8 cellular contexts compared by ENCODE assay signal in genomic region chr9:94656190-94656589, GRCh38. TPM values are rescaled to one million over a fixed set of nuclear protein-coding genes. Genes with fewer than 3 reads are reported as not detected.
DNase-seq lines count a peak whose midpoint lies in the region; ATAC-seq and TF ChIP-seq lines count a peak whose summit lies in the region.

No MANE protein-coding gene starts in this region.

- ATAC-seq in HG03575 (IDR thresholded peaks at IDR 0.05; ENCODE audit: extremely low read depth, insufficient number of reproducible peaks, low FRiP score, unreplicated experiment) = peak; percentile 67
- peak; percentile 99 for ATAC-seq in activated T-cell treated with anti-CD3 and anti-CD28 coated beads, Interleukin-2, amount 50 U/mL, for 72 hours (replicated peaks in 1 of 2)
- ATAC-seq in right lobe of liver = peak; percentile 50 to 66 (median 55)
- ATAC-seq in aorta (ENCODE audit: low FRiP score) = peak; percentile 71

- peaks cover 12% of the 10 kb centered on the region for H3K4me1 Mint-ChIP-seq in activated T-cell treated with anti-CD3 and anti-CD28 coated beads, Interleukin-2, amount 50 U/mL, for 72 hours (ENCODE audit: low read depth)

- no peak overlapping the region for H3K27ac ChIP-seq in right lobe of liver
- no peak overlapping the region for H3K27ac ChIP-seq in aorta (ENCODE audit: low read depth in 1 of 2, low read length in 2 of 2)

- H3K27me3 Mint-ChIP-seq in activated T-cell treated with anti-CD3 and anti-CD28 coated beads, Interleukin-2, amount 50 U/mL, for 72 hours (ENCODE audit: low read depth) = no peaks in the 10 kb centered on the region

- no peaks in the 10 kb centered on the region for H3K27me3 ChIP-seq in GM06990 (replicated peaks; ENCODE audit: control insufficient read depth, insufficient read depth, low read length)
- H3K27me3 ChIP-seq in right lobe of liver = no peaks in the 10 kb centered on the region
- H3K27me3 ChIP-seq in aorta (ENCODE audit: control insufficient read depth in 1 of 2, insufficient read depth in 2 of 2, low read length in 1 of 2) = no peaks in the 10 kb centered on the region

- H3K4me1 ChIP-seq in right lobe of liver (no peaks in the 10 kb centered on the region), aorta (ENCODE audit: control insufficient read depth in 1 of 2, insufficient read depth in 2 of 2, low read length in 2 of 2) (peaks cover 0 to 2% of the 10 kb centered on the region in 2 donors)

- H3K4me3 ChIP-seq in GM06990 (replicated peaks; ENCODE audit: low read depth, low read length) = peak overlapping the region; percentile 51
- H3K4me3 ChIP-seq in right lobe of liver = no peak overlapping the region
- H3K4me3 ChIP-seq in aorta (ENCODE audit: low read length in 2 of 2) = peak overlapping the region in 1 of 2 donors; percentile 25

- TF ChIP-seq CTCF in GM06990 (IDR thresholded peaks at IDR 0.05; ENCODE audit: insufficient read depth, low read length, poor library complexity, severe bottlenecking) (no peak), GM20000 (IDR thresholded peaks at IDR 0.05; ENCODE audit: extremely low read depth, missing control alignments) (no peak), right lobe of liver (IDR thresholded peaks at IDR 0.05) (no peak)

- intact Hi-C loops in right lobe of liver (cut with DNase I) (no loop called here), aorta (cut with DNase I) (no loop called here)

- 63% methylated on average over 6 of the region's 6 CpGs for WGBS in right lobe of liver (ENCODE audit: insufficient coverage, low coverage, low lambda C conversion rate, missing lambda C conversion rate)
- 1 to 3% methylated on average over 6 of the region's 6 CpGs for WGBS in aorta, 2 donors

- no peaks in the 10 kb centered on the region for H3K36me3 Mint-ChIP-seq in activated T-cell treated with anti-CD3 and anti-CD28 coated beads, Interleukin-2, amount 50 U/mL, for 72 hours (ENCODE audit: insufficient read depth in 2 of 2)

- no peaks in the 10 kb centered on the region for H3K36me3 ChIP-seq in GM06990 (ENCODE audit: control insufficient read depth, insufficient read depth, low read length)
- H3K36me3 ChIP-seq in right lobe of liver = no peaks in the 10 kb centered on the region
- no peaks in the 10 kb centered on the region for H3K36me3 ChIP-seq in aorta (ENCODE audit: control insufficient read depth in 1 of 2, insufficient read depth in 2 of 2, low read length in 1 of 2)

- H3K9me3 ChIP-seq in right lobe of liver (no peaks in the 10 kb centered on the region), aorta (ENCODE audit: control insufficient read depth, low read length) (no peaks in the 10 kb centered on the region)

- H3K27ac Mint-ChIP-seq in activated T-cell treated with anti-CD3 and anti-CD28 coated beads, Interleukin-2, amount 50 U/mL, for 72 hours = peak overlapping the region; percentile 23

- peak; percentile 25 for TF ChIP-seq POLR2A in right lobe of liver (IDR thresholded peaks at IDR 0.05)

- no peaks in the 10 kb centered on the region for H3K9me3 Mint-ChIP-seq in activated T-cell treated with anti-CD3 and anti-CD28 coated beads, Interleukin-2, amount 50 U/mL, for 72 hours

- peak; percentile 20 for DNase-seq in GM06990 (ENCODE audit: extremely low read depth, insufficient read length)
- DNase-seq in GM20000 (ENCODE audit: low spot score) = peak; percentile 78
- peak; percentile 47 to 54 for DNase-seq in activated T-cell treated with anti-CD3 and anti-CD28 coated beads, Interleukin-2, amount 50 U/mL, for 72 hours
- peak in 1 of 3 donors; percentile 44 for DNase-seq in right lobe of liver
- peak in 1 of 2 donors; percentile 65 for DNase-seq in aorta
- DNase-seq in cerebellum (ENCODE audit: low spot score) = no peak
- no peak for DNase-seq in NCI-H1092 (lab: John Stamatoyannopoulos, UW)

- peak overlapping the region; percentile 78 to 82 for H3K4me3 Mint-ChIP-seq in activated T-cell treated with anti-CD3 and anti-CD28 coated beads, Interleukin-2, amount 50 U/mL, for 72 hours

RNA-seq across cellular contexts. Expression of gene FBP1, which starts 16.9 kb away (rescaled TPM):
- total RNA-seq in activated T-cell treated with anti-CD3 and anti-CD28 coated beads, Interleukin-2, amount 50 U/mL, for 72 hours = 1 to 10 TPM; 1.3 to 3.3 TPM
- total RNA-seq in right lobe of liver (100 to 1,000 TPM; 180 to 781 (median 384) TPM), aorta (1 to 10 TPM; 4.7 to 6.6 TPM), cerebellum (not detected)
- polyA plus RNA-seq in aorta = 10 to 100 TPM in 1 of 2 donors, 1 to 10 TPM in 1; 2.0 to 87.4 TPM

Comparison
In these comparisons a context has a peak if more than half of its experiments do, and no peak if none do; other contexts are left out.
1. DNase-seq: peak in GM06990 (single experiment), GM20000 (single experiment) and activated T-cell treated with anti-CD3 and anti-CD28 coated beads, Interleukin-2, amount 50 U/mL, for 72 hours (2 of 2); none in cerebellum (single experiment) and NCI-H1092 (single experiment).
2. RNA of gene FBP1, which starts 16.9 kb away (total RNA-seq): 180 to 781 TPM in right lobe of liver; 4.7 to 6.6 TPM in aorta, 1.3 to 3.3 TPM in activated T-cell treated with anti-CD3 and anti-CD28 coated beads, Interleukin-2, amount 50 U/mL, for 72 hours and not detected in cerebellum (single experiment); every median in the first group is over 10 times any median in the second.
3. Peak in every context shown above with its lines, with median percentiles within 50 percentile points of each other: ATAC-seq.